Comparison of ENCODE assay signal across 13 cellular contexts in genomic region chr9:115229496-115229895, GRCh38.
"Had no signal": no experiment of that assay in that cellular context is flagged by ENCODE, and none has a peak within 500 bp of the region (broad histone marks: within the 10 kb centered on the region; RNA-seq: fewer than 3 reads in every experiment).

No MANE protein-coding gene starts in this region.

- H3K27ac ChIP-seq: cardiac muscle cell, spleen, transverse colon had no signal

- H3K4me3 ChIP-seq: cardiac muscle cell, spleen, transverse colon had no signal

- H3K36me3 ChIP-seq: cardiac muscle cell, spleen, transverse colon had no signal

- DNase-seq: activated effector memory CD4-positive, alpha-beta T cell treated with anti-CD3 and anti-CD28 coated beads, Interleukin-2, amount 50 U/mL, for 16 hours; activated T-cell treated with anti-CD3 and anti-CD28 coated beads, Interleukin-2, amount 50 U/mL, for 24 hours; amygdala; head of caudate nucleus; natural killer cell; right cardiac atrium; spleen; stimulated activated CD4-positive, alpha-beta T cell treated with anti-CD3 and anti-CD28 coated beads, Interleukin-1b, Interleukin-23, amount 100 ng/mL, for 48 hours; substantia nigra; T-helper 17 cell; transverse colon had no signal

- ATAC-seq: natural killer cell; right cardiac atrium; stimulated activated memory B cell treated with anti-CD40 and anti-IgM and Interleukin-4, amounts not matched to agents 10 μg/mL and 1 μg/mL and 100 μg/mL, for 72 hours; T-helper 17 cell had no signal

- H3K4me1 ChIP-seq: spleen, transverse colon had no signal

- H3K27me3 ChIP-seq: cardiac muscle cell, spleen, transverse colon had no signal

- H3K9me3 ChIP-seq: spleen, transverse colon had no signal
